Comparison of ENCODE assay signal across 18 cellular contexts in the genomic region with DNA sequence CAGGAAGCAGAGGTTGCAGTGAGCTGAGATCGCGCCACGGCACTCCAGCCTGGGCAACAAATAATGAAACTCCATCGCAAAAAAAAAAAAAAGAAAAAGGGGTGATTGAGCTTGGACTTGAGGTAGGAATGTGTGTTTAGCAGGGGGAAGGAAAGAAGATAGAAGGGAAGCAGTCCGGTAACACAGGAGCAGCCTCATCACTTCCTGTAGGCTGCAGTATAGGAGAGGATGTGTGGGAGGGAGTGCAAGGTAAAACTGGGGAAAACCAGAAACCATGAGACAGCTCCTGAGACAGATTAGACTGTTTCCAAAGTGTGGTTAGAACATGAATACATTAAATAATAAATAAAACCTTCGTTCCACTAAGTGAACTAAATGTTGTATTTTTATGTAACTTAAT. TPM values are rescaled to one million over a fixed set of nuclear protein-coding genes. Genes with fewer than 3 reads are reported as not detected.
A peak's percentile ranks its signal among the peaks of the same experiment; 100 is the strongest.
DNase-seq lines count a peak whose midpoint lies in the region; ATAC-seq, FAIRE-seq and TF ChIP-seq lines count a peak whose summit lies in the region.
"Had no signal": no experiment of that assay in that cellular context is flagged by ENCODE, and none has a peak within 500 bp of the region (broad histone marks: within the 10 kb centered on the region; RNA-seq: fewer than 3 reads in every experiment).

No MANE protein-coding gene starts in this region.

- POLR2A ChIA-PET in IMR-90 (lab: Charles Lee; ENCODE audit: unreplicated experiment) (no interaction called here), GM12878 (lab: Charles Lee) (interaction anchor here (0.7 kb wide), 1 partner anchor 84 kb away, joined by 4 read pairs; no protein-coding TSS in a partner anchor)

- 85% methylated on average over 5 of the region's 6 CpGs; no CpG with 5 or more reads in 1 of the 2 experiments for WGBS in IMR-90 (ENCODE audit: extremely low coverage in 2 of 2, insufficient read length in 1 of 2), 2 experiments
- WGBS in GM12878 (ENCODE audit: insufficient coverage, insufficient replicate concordance, low lambda C conversion rate, missing lambda C conversion rate): 50% methylated on average over 6 of the region's 6 CpGs

- ATAC-seq in IMR-90 (ENCODE audit: low read depth) (no peak), GM12878 (peak; percentile 57), HG03196 (IDR thresholded peaks at IDR 0.05; ENCODE audit: unreplicated experiment) (no peak), GM18907 (IDR thresholded peaks at IDR 0.05; ENCODE audit: unreplicated experiment) (no peak)
- ATAC-seq: sciatic nerve, T-cell had no signal

- H3K9me3 ChIP-seq in IMR-90 (ENCODE audit: control insufficient read depth, insufficient read depth, low read length): no peaks in the 10 kb centered on the region
- no peaks in the 10 kb centered on the region for H3K9me3 ChIP-seq in GM12878 (replicated peaks; ENCODE audit: control insufficient read depth, insufficient read depth, low read length)
- H3K9me3 ChIP-seq: BLaER1 treated with 17β-estradiol and CSF1 and Interleukin-3, amounts not matched to agents 10 nM and 100 nM; transverse colon had no signal

- TF ChIP-seq RAD21 in IMR-90 (IDR thresholded peaks at IDR 0.05; ENCODE audit: low read length): no peak
- no peak for TF ChIP-seq RAD21 in GM12878 (IDR thresholded peaks at IDR 0.05; ENCODE audit: insufficient read depth, low read depth, low read length)

- H2AK9ac ChIP-seq in IMR-90 (replicated peaks; ENCODE audit: low read depth, low read length, poor library complexity): no peak overlapping the region

- TF ChIP-seq POLR2A in IMR-90 (IDR thresholded peaks at IDR 0.05; ENCODE audit: low read depth, low read length) (no peak), GM12878 (IDR thresholded peaks at IDR 0.05; ENCODE audit: low read depth, low read length) (no peak)

- in situ Hi-C loops in IMR-90 (cut with MboI; ENCODE audit: low sequenced_read_pairs) (no loop called here), GM12878 (cut with MboI) (no loop called here)

- H4K8ac ChIP-seq in IMR-90 (ENCODE audit: low read depth in 2 of 2, low read length in 2 of 2): no peak overlapping the region

- SMC1A ChIA-PET in GM12878 (lab: Charles Lee; ENCODE audit: uncharacterized antibody, unreplicated experiment): interaction anchor here (1.2 to 10.2 kb wide), 2 partner anchors 224 to 306 kb away, joined by 4 to 108 read pairs; no protein-coding TSS in a partner anchor

- H3K27ac ChIP-seq in IMR-90 (ENCODE audit: insufficient read depth, low read length): no peak overlapping the region
- no peak overlapping the region for H3K27ac ChIP-seq in GM12878 (ENCODE audit: control insufficient read depth, insufficient read depth)
- H3K27ac ChIP-seq: BLaER1 treated with 17β-estradiol and CSF1 and Interleukin-3, amounts not matched to agents 10 nM and 100 nM; dorsolateral prefrontal cortex; transverse colon had no signal

- no peak overlapping the region for H3K23ac ChIP-seq in IMR-90 (ENCODE audit: low read depth, low read length)

- H3K4me1 ChIP-seq in IMR-90 (ENCODE audit: control insufficient read depth, insufficient read depth, low read length) (no peaks in the 10 kb centered on the region), GM12878 (ENCODE audit: control insufficient read depth, insufficient read depth, low read length) (no peaks in the 10 kb centered on the region; the same call in 1 of the 2 replicates)

- H3K14ac ChIP-seq in IMR-90 (replicated peaks; ENCODE audit: low read depth, low read length): no peak overlapping the region

- intact Hi-C loops in IMR-90 (cut with micrococcal nuclease): no loop called here
- intact Hi-C loops in GM12878 (cut with micrococcal nuclease; ENCODE audit: unreplicated experiment): no loop called here

- H3K36me3 ChIP-seq in IMR-90 (ENCODE audit: control insufficient read depth, insufficient read depth, low read length) (no peaks in the 10 kb centered on the region), GM12878 (ENCODE audit: control insufficient read depth in 2 of 2, insufficient read depth in 2 of 2, low read length in 1 of 2) (no peaks in the 10 kb centered on the region)
- H3K36me3 ChIP-seq: BLaER1 treated with 17β-estradiol and CSF1 and Interleukin-3, amounts not matched to agents 10 nM and 100 nM; transverse colon had no signal

- no peak overlapping the region for H4K91ac ChIP-seq in IMR-90 (ENCODE audit: insufficient read depth, low read depth, low read length)

- no peaks in the 10 kb centered on the region for H3K79me2 ChIP-seq in GM12878 (ENCODE audit: control insufficient read depth, insufficient read depth, low read length)

- H2BK20ac ChIP-seq in IMR-90 (ENCODE audit: low read depth, low read length): no peak overlapping the region

- H3K9me1 ChIP-seq in IMR-90 (ENCODE audit: insufficient read depth, low read length): 0 out of 2 replicates have a peak, but pooled peaks cover 8% of the 10 kb centered on the region

- H3K9ac ChIP-seq in IMR-90 (ENCODE audit: low read depth, low read length): no peak overlapping the region
- no peak overlapping the region for H3K9ac ChIP-seq in GM12878 (ENCODE audit: control insufficient read depth, insufficient read depth, low read length)
- H3K9ac ChIP-seq: BLaER1 treated with 17β-estradiol and CSF1 and Interleukin-3, amounts not matched to agents 10 nM and 100 nM had no signal

- H3K4me3 ChIP-seq in IMR-90 (ENCODE audit: insufficient read depth, low read depth, low read length) (no peak overlapping the region), GM12878 (no peak overlapping the region)
- H3K4me3 ChIP-seq: BLaER1 treated with 17β-estradiol and CSF1 and Interleukin-3, amounts not matched to agents 10 nM and 100 nM; dorsolateral prefrontal cortex; transverse colon had no signal

- H2BK5ac ChIP-seq in IMR-90 (ENCODE audit: low read depth, low read length, poor library complexity, severe bottlenecking): no peak overlapping the region

- dilution Hi-C loops in IMR-90 (cut with HindIII; ENCODE audit: low sequenced_read_pairs, unreplicated experiment): no loop called here

- H4K20me1 ChIP-seq in IMR-90 (ENCODE audit: insufficient read depth, low read length) (no peaks in the 10 kb centered on the region), GM12878 (ENCODE audit: control insufficient read depth, insufficient read depth) (no peaks in the 10 kb centered on the region)
- H4K20me1 ChIP-seq: BLaER1 treated with 17β-estradiol and CSF1 and Interleukin-3, amounts not matched to agents 10 nM and 100 nM had no signal

- CTCF ChIA-PET in IMR-90 (lab: Yijun Ruan, JAX): interaction anchor here (0.6 kb wide), 1 partner anchor 342 kb away, joined by 3 read pairs; the partner anchor contains the start of gene BICD1
- CTCF ChIA-PET in GM12878 (lab: Yijun Ruan, JAX): interaction anchor here (0.6 to 5.1 kb wide), 5 partner anchors 9 to 1674 kb away, joined by 3 to 21 read pairs (median 3); partner anchors contain the start of gene YARS2

- H2BK15ac ChIP-seq in IMR-90 (ENCODE audit: low read depth, low read length): 0 out of 3 replicates have a peak overlapping the region, but pooled peaks have one; percentile 63

- H2AFZ ChIP-seq in IMR-90 (replicated peaks; ENCODE audit: low read length, poor library complexity) (peak overlapping the region; percentile 71), GM12878 (ENCODE audit: control insufficient read depth, low read depth, low read length) (no peak overlapping the region)

- no peak overlapping the region for H2BK120ac ChIP-seq in IMR-90 (ENCODE audit: low read depth, low read length)

- BruUV-seq in IMR-90 (replicated peaks; lab: Mats Ljungman, UMichigan) (no TSS peak), GM12878 (replicated peaks; lab: Mats Ljungman, UMichigan) (no TSS peak)

- H3K56ac ChIP-seq in IMR-90 (ENCODE audit: extremely low read depth, insufficient read depth, low read length): no peak overlapping the region

- H3K27me3 ChIP-seq in IMR-90 (ENCODE audit: control insufficient read depth, insufficient read depth, low read length) (no peaks in the 10 kb centered on the region), GM12878 (replicated peaks in 1 of 2; ENCODE audit: control insufficient read depth in 2 of 2, insufficient read depth in 2 of 2, low read length in 1 of 2) (no peaks in the 10 kb centered on the region)
- H3K27me3 ChIP-seq: BLaER1 treated with 17β-estradiol and CSF1 and Interleukin-3, amounts not matched to agents 10 nM and 100 nM; dorsolateral prefrontal cortex; transverse colon had no signal

- H4K5ac ChIP-seq in IMR-90 (ENCODE audit: low read depth, low read length): no peak overlapping the region

- no peaks in the 10 kb centered on the region for H3K79me1 ChIP-seq in IMR-90 (ENCODE audit: low read depth in 1 of 2, low read length in 2 of 2)

- H3K4me2 ChIP-seq in IMR-90 (ENCODE audit: low read depth, low read length): no peak overlapping the region
- H3K4me2 ChIP-seq in GM12878 (ENCODE audit: control insufficient read depth, insufficient read depth): no peak overlapping the region

- RAD21 ChIA-PET in GM12878 (lab: Charles Lee; ENCODE audit: unreplicated experiment): interaction anchor here (0.7 to 1.7 kb wide), 3 partner anchors 137 to 233 kb away, joined by 3 to 5 read pairs (median 4); no protein-coding TSS in a partner anchor

- H2AK5ac ChIP-seq in IMR-90 (ENCODE audit: low read depth, low read length): no peak overlapping the region

- TF ChIP-seq CTCF in IMR-90 (conservative IDR thresholded peaks at IDR 0.05; ENCODE audit: low read depth, low read length) (no peak), GM12878 (IDR thresholded peaks at IDR 0.05 in 2 of 3, conservative IDR thresholded peaks at IDR 0.05 in 1 of 3; ENCODE audit: control insufficient read depth in 2 of 3, extremely low read depth in 1 of 3, insufficient read depth in 1 of 3, low read depth in 3 of 3, low read length in 3 of 3) (peak in 2 of 3 experiments; percentile 9 to 25; a peak in 2 of 6 replicates)

- TF ChIP-seq EP300 in GM12878 (IDR thresholded peaks at IDR 0.05; ENCODE audit: borderline replicate concordance in 1 of 2, control insufficient read depth in 1 of 2, low read depth in 2 of 2, low read length in 2 of 2): no peak

- no peak overlapping the region for H3K4ac ChIP-seq in IMR-90 (ENCODE audit: low read depth, low read length)

- FAIRE-seq in GM18507 (lab: Jason Lieb, UNC) (peak; percentile 18), GM12878 (lab: Jason Lieb, UNC) (no peak)
- FAIRE-seq: GM12892 had no signal

- DNase-seq in GM18507 (ENCODE audit: extremely low spot score, insufficient read length, low read depth) (no peak), IMR-90 (peak; percentile 51), GM12878 (ENCODE audit: low read depth, low spot score) (no peak), kidney glomerular epithelial cell (lab: John Stamatoyannopoulos, UW) (peak; percentile 39), inferior parietal cortex (ENCODE audit: extremely low spot score) (no peak), C1 segment of cervical spinal cord (lab: John Stamatoyannopoulos, UW) (no peak)
- DNase-seq: activated T-cell treated with anti-CD3 and anti-CD28 coated beads for 4 hours; anterior cingulate cortex; dorsolateral prefrontal cortex; NCI-H446; stimulated activated CD4-positive, alpha-beta T cell treated with anti-CD3 and anti-CD28 coated beads, Interleukin-4, amount 100 ng/mL, for 24 hours; T-cell; transverse colon had no signal

- no peak overlapping the region for H3K18ac ChIP-seq in IMR-90 (ENCODE audit: low read depth, low read length)

RNA-seq across cellular contexts. Expression of gene FGD4, which starts 49.2 kb away (rescaled TPM):
- total RNA-seq in IMR-90 (2012; rRNA removed) (8.8 and 10.3 TPM in 2 replicates), GM12878 (2014; rRNA removed) (0.11 and 0.17 TPM in 2 replicates), GM12878 (2014; rRNA removed; fragmentation: Illumina TruSeq; extraction: Trizol) (0.09 and 0.13 TPM in 2 replicates), GM12878 (2021) (0.05 and 0.18 TPM in 2 replicates)
- polyA plus RNA-seq in IMR-90 (2012; rRNA removed) (2.1 TPM in 2 replicates), GM12878 (2011; rRNA removed) (0.03 TPM in 1 of 2 replicates, not detected in the other), GM12878 (2014; fragmentation: Illumina TruSeq; extraction: Trizol) (0.01 and 0.03 TPM in 2 replicates), GM12878 (2014; fragmentation: Nextera tagmentation; extraction: Ambion mirVana) (under 1 TPM in 1 of 2 experiments, not detected in 1; 0.05 TPM), GM12878 (2014; rRNA removed) (0.25 TPM in 1 of 2 replicates, not detected in the other), GM12878 (2016; fragmentation: Nextera tagmentation; extraction: Ambion mirVana) (under 1 TPM; 0.05 to 0.08 TPM)
- 0.42 and 0.75 TPM in 2 replicates for polyA plus RNA-seq in IMR-90 (2012; cell fraction: cytosol; rRNA removed)
- 0.78 and 4.6 TPM in 2 replicates for polyA plus RNA-seq in IMR-90 (2012; cell fraction: nucleus; rRNA removed; ENCODE audit: low replicate concordance)
- not detected in 2 replicates for total RNA-seq in GM12878 (2013; cell fraction: nucleolus; rRNA removed)
- not detected for polyA plus RNA-seq in GM12878 (2011; ENCODE audit: low read depth)
- not detected in 2 replicates for polyA plus RNA-seq in GM12878 (2011; cell fraction: cytosol; rRNA removed)
- polyA plus RNA-seq in GM12878 (2011; cell fraction: nucleus; rRNA removed): not detected in 2 replicates
- polyA plus RNA-seq in GM12878 (2012): 0.03 TPM in 1 of 2 replicates, not detected in the other
- polyA minus RNA-seq in GM12878 (2011; rRNA and poly(A)+ RNA removed): 0.10 TPM in 1 of 2 replicates, not detected in the other
- not detected in 2 replicates for polyA minus RNA-seq in GM12878 (2011; cell fraction: cytosol; rRNA and poly(A)+ RNA removed)
- polyA minus RNA-seq in GM12878 (2011; cell fraction: nucleus; rRNA and poly(A)+ RNA removed): not detected in 2 replicates

Comparison
In these comparisons a context has a peak if more than half of its experiments do, and no peak if none do; other contexts are left out.
1. DNase-seq: peak in IMR-90 (single experiment) and kidney glomerular epithelial cell (single experiment); none in GM18507 (single experiment), GM12878 (single experiment), inferior parietal cortex (single experiment) and C1 segment of cervical spinal cord (0 of 14).